ENCODE assay signal across 1 cellular context in the genomic region with DNA sequence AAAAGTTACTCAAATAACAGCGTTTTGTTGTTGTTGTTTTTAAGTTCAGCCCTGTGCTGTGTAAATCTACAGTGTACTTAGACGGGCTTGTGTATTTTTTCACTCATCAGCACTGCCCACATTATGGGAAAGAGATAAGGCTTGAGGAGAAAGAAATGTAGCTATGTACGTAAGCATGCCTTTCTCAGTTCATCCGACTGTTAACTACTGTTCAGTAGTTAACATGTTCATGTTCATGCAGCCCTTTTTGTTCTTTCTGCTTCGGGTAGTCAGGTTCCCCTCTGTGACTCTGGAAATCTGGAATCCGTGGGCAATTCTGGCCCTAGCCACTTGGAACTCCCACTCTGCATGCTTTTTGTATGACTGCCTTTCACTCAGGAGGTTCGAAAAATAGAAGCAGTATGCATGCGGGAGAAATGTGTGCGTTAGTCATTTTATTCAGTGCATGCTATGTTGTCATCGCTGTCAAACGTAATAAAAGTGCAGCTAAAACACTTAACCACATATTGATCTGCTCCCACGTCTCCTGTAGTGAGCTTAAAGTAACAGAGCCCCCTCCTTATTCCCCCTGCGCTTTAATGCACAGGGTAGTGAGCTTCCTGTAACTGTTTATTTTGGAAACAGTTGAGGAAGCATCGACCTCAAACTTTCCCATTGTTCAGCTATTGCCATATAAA.
TF ChIP-seq lines count a peak whose summit lies in the region.

No MANE protein-coding gene starts in this region.

TF ChIP-seq in HEK293, 187 proteins besides CTCF, POLR2A, EP300 and RAD21 (continued from another document):
- TF ChIP-seq, protein P1, sequence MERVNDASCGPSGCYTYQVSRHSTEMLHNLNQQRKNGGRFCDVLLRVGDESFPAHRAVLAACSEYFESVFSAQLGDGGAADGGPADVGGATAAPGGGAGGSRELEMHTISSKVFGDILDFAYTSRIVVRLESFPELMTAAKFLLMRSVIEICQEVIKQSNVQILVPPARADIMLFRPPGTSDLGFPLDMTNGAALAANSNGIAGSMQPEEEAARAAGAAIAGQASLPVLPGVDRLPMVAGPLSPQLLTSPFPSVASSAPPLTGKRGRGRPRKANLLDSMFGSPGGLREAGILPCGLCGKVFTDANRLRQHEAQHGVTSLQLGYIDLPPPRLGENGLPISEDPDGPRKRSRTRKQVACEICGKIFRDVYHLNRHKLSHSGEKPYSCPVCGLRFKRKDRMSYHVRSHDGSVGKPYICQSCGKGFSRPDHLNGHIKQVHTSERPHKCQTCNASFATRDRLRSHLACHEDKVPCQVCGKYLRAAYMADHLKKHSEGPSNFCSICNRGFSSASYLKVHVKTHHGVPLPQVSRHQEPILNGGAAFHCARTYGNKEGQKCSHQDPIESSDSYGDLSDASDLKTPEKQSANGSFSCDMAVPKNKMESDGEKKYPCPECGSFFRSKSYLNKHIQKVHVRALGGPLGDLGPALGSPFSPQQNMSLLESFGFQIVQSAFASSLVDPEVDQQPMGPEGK (tag by site-specific recombination; IDR thresholded peaks at IDR 0.05), result peak; percentile 68
- TF ChIP-seq, protein P2, sequence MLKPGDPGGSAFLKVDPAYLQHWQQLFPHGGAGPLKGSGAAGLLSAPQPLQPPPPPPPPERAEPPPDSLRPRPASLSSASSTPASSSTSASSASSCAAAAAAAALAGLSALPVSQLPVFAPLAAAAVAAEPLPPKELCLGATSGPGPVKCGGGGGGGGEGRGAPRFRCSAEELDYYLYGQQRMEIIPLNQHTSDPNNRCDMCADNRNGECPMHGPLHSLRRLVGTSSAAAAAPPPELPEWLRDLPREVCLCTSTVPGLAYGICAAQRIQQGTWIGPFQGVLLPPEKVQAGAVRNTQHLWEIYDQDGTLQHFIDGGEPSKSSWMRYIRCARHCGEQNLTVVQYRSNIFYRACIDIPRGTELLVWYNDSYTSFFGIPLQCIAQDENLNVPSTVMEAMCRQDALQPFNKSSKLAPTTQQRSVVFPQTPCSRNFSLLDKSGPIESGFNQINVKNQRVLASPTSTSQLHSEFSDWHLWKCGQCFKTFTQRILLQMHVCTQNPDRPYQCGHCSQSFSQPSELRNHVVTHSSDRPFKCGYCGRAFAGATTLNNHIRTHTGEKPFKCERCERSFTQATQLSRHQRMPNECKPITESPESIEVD (tag by site-specific recombination; IDR thresholded peaks at IDR 0.05), result peak; percentile 47
- TF ChIP-seq ZNF610 (tag by site-specific recombination; IDR thresholded peaks at IDR 0.05; ENCODE audit: borderline replicate concordance), result no peak
- TF ChIP-seq ZNF747 (tag by site-specific recombination; IDR thresholded peaks at IDR 0.05), result no peak
- TF ChIP-seq KLF7 (tag by site-specific recombination; IDR thresholded peaks at IDR 0.05; ENCODE audit: borderline replicate concordance), result no peak
- TF ChIP-seq ZBTB1 (tag by site-specific recombination; IDR thresholded peaks at IDR 0.05), result no peak
- no peak for TF ChIP-seq ZNF350 (tag by site-specific recombination; IDR thresholded peaks at IDR 0.05)
- TF ChIP-seq, protein P3, sequence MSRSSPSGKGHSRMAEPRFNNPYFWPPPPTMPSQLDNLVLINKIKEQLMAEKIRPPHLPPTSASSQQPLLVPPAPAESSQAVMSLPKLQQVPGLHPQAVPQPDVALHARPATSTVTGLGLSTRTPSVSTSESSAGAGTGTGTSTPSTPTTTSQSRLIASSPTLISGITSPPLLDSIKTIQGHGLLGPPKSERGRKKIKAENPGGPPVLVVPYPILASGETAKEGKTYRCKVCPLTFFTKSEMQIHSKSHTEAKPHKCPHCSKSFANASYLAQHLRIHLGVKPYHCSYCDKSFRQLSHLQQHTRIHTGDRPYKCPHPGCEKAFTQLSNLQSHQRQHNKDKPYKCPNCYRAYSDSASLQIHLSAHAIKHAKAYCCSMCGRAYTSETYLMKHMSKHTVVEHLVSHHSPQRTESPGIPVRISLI (tag by site-specific recombination; IDR thresholded peaks at IDR 0.05), result no peak
- TF ChIP-seq ZNF423 (tag by site-specific recombination; IDR thresholded peaks at IDR 0.05), result no peak
- no peak for TF ChIP-seq ZSCAN16 (tag by site-specific recombination; IDR thresholded peaks at IDR 0.05)
- TF ChIP-seq REPIN1 (tag by site-specific recombination; IDR thresholded peaks at IDR 0.05; ENCODE audit: low read depth), result no peak
- peak; percentile 99 for TF ChIP-seq FEZF1 (tag by site-specific recombination; IDR thresholded peaks at IDR 0.05)
- TF ChIP-seq RBAK (tag by site-specific recombination; IDR thresholded peaks at IDR 0.05), result no peak
- peak; percentile 51; the same call in 1 of the 2 replicates for TF ChIP-seq ZNF146 (tag by site-specific recombination; IDR thresholded peaks at IDR 0.05)
- TF ChIP-seq PRDM1 (tag by site-specific recombination; IDR thresholded peaks at IDR 0.05), result no peak
- 0 out of 2 replicates have a peak, but pooled peaks have one; percentile 15 for TF ChIP-seq SP7 (tag by site-specific recombination; IDR thresholded peaks at IDR 0.05)
- TF ChIP-seq ZNF701 (tag by site-specific recombination; IDR thresholded peaks at IDR 0.05), result no peak
- TF ChIP-seq ZNF555 (tag by site-specific recombination; conservative IDR thresholded peaks at IDR 0.05), result no peak
- no peak for TF ChIP-seq ZNF366 (tag by site-specific recombination; conservative IDR thresholded peaks at IDR 0.05)
- no peak for TF ChIP-seq SCRT1 (tag by site-specific recombination; IDR thresholded peaks at IDR 0.05; ENCODE audit: borderline replicate concordance)
- no peak for TF ChIP-seq SP2 (tag by site-specific recombination; IDR thresholded peaks at IDR 0.05)
- no peak for TF ChIP-seq ZNF175 (tag by site-specific recombination; IDR thresholded peaks at IDR 0.05)
- TF ChIP-seq ZBTB20 (tag by site-specific recombination; IDR thresholded peaks at IDR 0.05), result no peak
- peak; percentile 74 for TF ChIP-seq ZNF664 (tag by site-specific recombination; IDR thresholded peaks at IDR 0.05)
- no peak for TF ChIP-seq ZNF221 (tag by site-specific recombination; IDR thresholded peaks at IDR 0.05; ENCODE audit: borderline replicate concordance)
- peak; percentile 88 for TF ChIP-seq OSR2 (tag by site-specific recombination; IDR thresholded peaks at IDR 0.05)
- TF ChIP-seq, protein P4, sequence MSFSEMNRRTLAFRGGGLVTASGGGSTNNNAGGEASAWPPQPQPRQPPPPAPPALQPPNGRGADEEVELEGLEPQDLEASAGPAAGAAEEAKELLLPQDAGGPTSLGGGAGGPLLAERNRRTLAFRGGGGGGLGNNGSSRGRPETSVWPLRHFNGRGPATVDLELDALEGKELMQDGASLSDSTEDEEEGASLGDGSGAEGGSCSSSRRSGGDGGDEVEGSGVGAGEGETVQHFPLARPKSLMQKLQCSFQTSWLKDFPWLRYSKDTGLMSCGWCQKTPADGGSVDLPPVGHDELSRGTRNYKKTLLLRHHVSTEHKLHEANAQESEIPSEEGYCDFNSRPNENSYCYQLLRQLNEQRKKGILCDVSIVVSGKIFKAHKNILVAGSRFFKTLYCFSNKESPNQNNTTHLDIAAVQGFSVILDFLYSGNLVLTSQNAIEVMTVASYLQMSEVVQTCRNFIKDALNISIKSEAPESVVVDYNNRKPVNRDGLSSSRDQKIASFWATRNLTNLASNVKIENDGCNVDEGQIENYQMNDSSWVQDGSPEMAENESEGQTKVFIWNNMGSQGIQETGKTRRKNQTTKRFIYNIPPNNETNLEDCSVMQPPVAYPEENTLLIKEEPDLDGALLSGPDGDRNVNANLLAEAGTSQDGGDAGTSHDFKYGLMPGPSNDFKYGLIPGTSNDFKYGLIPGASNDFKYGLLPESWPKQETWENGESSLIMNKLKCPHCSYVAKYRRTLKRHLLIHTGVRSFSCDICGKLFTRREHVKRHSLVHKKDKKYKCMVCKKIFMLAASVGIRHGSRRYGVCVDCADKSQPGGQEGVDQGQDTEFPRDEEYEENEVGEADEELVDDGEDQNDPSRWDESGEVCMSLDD (tag by site-specific recombination; IDR thresholded peaks at IDR 0.05), result no peak
- TF ChIP-seq ZNF629 (tag by site-specific recombination; IDR thresholded peaks at IDR 0.05), result peak; percentile 88
- TF ChIP-seq ZNF48 (tag by site-specific recombination; IDR thresholded peaks at IDR 0.05), result no peak
- TF ChIP-seq EGR2 (tag by site-specific recombination; IDR thresholded peaks at IDR 0.05; ENCODE audit: low read depth), result peak; percentile 67
- TF ChIP-seq ZNF138 (tag by site-specific recombination; IDR thresholded peaks at IDR 0.05; ENCODE audit: borderline replicate concordance), result no peak
- TF ChIP-seq ZNF571 (tag by site-specific recombination; IDR thresholded peaks at IDR 0.05), result no peak
- no peak for TF ChIP-seq BCL11A (tag by site-specific recombination; IDR thresholded peaks at IDR 0.05; ENCODE audit: low read depth)
- TF ChIP-seq, protein P5, sequence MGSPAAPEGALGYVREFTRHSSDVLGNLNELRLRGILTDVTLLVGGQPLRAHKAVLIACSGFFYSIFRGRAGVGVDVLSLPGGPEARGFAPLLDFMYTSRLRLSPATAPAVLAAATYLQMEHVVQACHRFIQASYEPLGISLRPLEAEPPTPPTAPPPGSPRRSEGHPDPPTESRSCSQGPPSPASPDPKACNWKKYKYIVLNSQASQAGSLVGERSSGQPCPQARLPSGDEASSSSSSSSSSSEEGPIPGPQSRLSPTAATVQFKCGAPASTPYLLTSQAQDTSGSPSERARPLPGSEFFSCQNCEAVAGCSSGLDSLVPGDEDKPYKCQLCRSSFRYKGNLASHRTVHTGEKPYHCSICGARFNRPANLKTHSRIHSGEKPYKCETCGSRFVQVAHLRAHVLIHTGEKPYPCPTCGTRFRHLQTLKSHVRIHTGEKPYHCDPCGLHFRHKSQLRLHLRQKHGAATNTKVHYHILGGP (tag by site-specific recombination; IDR thresholded peaks at IDR 0.05), result no peak
- no peak for TF ChIP-seq ZFP41 (tag by site-specific recombination; IDR thresholded peaks at IDR 0.05; ENCODE audit: borderline replicate concordance)
- no peak for TF ChIP-seq ZNF132 (tag by site-specific recombination; IDR thresholded peaks at IDR 0.05; ENCODE audit: borderline replicate concordance)
- TF ChIP-seq IKZF3 (tag by site-specific recombination; IDR thresholded peaks at IDR 0.05), result peak; percentile 19; the same call in 1 of the 2 replicates
- TF ChIP-seq, protein P6, sequence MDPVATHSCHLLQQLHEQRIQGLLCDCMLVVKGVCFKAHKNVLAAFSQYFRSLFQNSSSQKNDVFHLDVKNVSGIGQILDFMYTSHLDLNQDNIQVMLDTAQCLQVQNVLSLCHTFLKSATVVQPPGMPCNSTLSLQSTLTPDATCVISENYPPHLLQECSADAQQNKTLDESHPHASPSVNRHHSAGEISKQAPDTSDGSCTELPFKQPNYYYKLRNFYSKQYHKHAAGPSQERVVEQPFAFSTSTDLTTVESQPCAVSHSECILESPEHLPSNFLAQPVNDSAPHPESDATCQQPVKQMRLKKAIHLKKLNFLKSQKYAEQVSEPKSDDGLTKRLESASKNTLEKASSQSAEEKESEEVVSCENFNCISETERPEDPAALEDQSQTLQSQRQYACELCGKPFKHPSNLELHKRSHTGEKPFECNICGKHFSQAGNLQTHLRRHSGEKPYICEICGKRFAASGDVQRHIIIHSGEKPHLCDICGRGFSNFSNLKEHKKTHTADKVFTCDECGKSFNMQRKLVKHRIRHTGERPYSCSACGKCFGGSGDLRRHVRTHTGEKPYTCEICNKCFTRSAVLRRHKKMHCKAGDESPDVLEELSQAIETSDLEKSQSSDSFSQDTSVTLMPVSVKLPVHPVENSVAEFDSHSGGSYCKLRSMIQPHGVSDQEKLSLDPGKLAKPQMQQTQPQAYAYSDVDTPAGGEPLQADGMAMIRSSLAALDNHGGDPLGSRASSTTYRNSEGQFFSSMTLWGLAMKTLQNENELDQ (tag by site-specific recombination; IDR thresholded peaks at IDR 0.05; ENCODE audit: low read depth), result no peak
- TF ChIP-seq, protein P7, sequence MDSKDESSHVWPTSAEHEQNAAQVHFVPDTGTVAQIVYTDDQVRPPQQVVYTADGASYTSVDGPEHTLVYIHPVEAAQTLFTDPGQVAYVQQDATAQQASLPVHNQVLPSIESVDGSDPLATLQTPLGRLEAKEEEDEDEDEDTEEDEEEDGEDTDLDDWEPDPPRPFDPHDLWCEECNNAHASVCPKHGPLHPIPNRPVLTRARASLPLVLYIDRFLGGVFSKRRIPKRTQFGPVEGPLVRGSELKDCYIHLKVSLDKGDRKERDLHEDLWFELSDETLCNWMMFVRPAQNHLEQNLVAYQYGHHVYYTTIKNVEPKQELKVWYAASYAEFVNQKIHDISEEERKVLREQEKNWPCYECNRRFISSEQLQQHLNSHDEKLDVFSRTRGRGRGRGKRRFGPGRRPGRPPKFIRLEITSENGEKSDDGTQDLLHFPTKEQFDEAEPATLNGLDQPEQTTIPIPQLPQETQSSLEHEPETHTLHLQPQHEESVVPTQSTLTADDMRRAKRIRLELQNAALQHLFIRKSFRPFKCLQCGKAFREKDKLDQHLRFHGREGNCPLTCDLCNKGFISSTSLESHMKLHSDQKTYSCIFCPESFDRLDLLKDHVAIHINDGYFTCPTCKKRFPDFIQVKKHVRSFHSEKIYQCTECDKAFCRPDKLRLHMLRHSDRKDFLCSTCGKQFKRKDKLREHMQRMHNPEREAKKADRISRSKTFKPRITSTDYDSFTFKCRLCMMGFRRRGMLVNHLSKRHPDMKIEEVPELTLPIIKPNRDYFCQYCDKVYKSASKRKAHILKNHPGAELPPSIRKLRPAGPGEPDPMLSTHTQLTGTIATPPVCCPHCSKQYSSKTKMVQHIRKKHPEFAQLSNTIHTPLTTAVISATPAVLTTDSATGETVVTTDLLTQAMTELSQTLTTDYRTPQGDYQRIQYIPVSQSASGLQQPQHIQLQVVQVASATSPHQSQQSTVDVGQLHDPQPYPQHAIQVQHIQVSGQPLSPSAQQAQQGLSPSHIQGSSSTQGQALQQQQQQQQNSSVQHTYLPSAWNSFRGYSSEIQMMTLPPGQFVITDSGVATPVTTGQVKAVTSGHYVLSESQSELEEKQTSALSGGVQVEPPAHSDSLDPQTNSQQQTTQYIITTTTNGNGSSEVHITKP (tag by site-specific recombination; IDR thresholded peaks at IDR 0.05), result peak; percentile 64
- TF ChIP-seq ZNF791 (tag by site-specific recombination; IDR thresholded peaks at IDR 0.05), result no peak
- TF ChIP-seq, protein P8, sequence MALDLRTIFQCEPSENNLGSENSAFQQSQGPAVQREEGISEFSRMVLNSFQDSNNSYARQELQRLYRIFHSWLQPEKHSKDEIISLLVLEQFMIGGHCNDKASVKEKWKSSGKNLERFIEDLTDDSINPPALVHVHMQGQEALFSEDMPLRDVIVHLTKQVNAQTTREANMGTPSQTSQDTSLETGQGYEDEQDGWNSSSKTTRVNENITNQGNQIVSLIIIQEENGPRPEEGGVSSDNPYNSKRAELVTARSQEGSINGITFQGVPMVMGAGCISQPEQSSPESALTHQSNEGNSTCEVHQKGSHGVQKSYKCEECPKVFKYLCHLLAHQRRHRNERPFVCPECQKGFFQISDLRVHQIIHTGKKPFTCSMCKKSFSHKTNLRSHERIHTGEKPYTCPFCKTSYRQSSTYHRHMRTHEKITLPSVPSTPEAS (tag by site-specific recombination; IDR thresholded peaks at IDR 0.05), result no peak
